In the genomic region with DNA sequence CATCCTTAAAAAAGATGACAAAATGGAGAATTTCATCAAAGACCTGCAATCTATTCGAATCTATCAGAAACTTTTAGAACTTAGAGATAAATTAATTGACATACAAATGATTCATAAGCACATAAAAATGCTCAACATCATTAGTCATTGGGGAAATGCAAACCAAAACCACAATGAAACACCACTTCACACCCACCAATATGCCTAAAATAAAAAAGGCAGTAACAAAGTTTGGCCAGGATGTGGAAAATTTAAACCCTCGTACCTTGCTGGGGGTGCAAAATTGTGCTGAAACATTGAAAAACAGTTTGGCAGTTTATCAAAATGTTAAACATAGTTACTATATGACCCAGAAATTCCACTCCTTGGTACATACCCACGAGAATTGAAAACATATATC, we compare ENCODE assay signal across 14 cellular contexts. TPM values are rescaled to one million over a fixed set of nuclear protein-coding genes. Genes with fewer than 3 reads are reported as not detected.
DNase-seq lines count a peak whose midpoint lies in the region; ATAC-seq and TF ChIP-seq lines count a peak whose summit lies in the region.
"Had no signal": no experiment of that assay in that cellular context is flagged by ENCODE, and none has a peak within 500 bp of the region (broad histone marks: within the 10 kb centered on the region; RNA-seq: fewer than 3 reads in every experiment).

No MANE protein-coding gene starts in this region.

- no peak overlapping the region for H3K4me3 Mint-ChIP-seq in activated T-cell treated with anti-CD3 and anti-CD28 coated beads, Interleukin-2, amount 50 U/mL, for 24 hours

- H3K4me3 ChIP-seq in PC-9 (no peak overlapping the region), skeletal muscle satellite cell (ENCODE audit: low read length) (no peak overlapping the region), aorta (ENCODE audit: low read length in 2 of 2) (no peak overlapping the region)
- H3K4me3 ChIP-seq: cardiac muscle cell, esophagus squamous epithelium, mucosa of descending colon had no signal

- peaks cover 8% of the 10 kb centered on the region for H3K27me3 Mint-ChIP-seq in activated T-cell treated with anti-CD3 and anti-CD28 coated beads, Interleukin-2, amount 50 U/mL, for 24 hours

- peak overlapping the region; percentile 26 for H3K27ac ChIP-seq in PC-9
- no peak overlapping the region for H3K27ac ChIP-seq in aorta (ENCODE audit: low read depth in 1 of 2, low read length in 2 of 2)
- H3K27ac ChIP-seq: cardiac muscle cell, esophagus squamous epithelium had no signal

- intact Hi-C loops in PC-9 (cut with micrococcal nuclease; ENCODE audit: unreplicated experiment) (no loop called here), aorta (cut with DNase I) (no loop called here)

- no TSS peak for BruUV-seq in PC-9 (replicated peaks; lab: Mats Ljungman, UMichigan)

- CTCF ChIA-PET in PC-9 (lab: Charles Lee) = no interaction called here

- peaks cover 33% of the 10 kb centered on the region for H3K4me1 ChIP-seq in PC-9 (replicated peaks; ENCODE audit: insufficient read depth)
- H3K4me1 ChIP-seq in skeletal muscle satellite cell (ENCODE audit: control insufficient read depth, insufficient read depth, low read length) = peaks cover 14% of the 10 kb centered on the region
- H3K4me1 ChIP-seq in aorta (ENCODE audit: control insufficient read depth in 1 of 2, insufficient read depth in 2 of 2, low read length in 2 of 2) = no peaks in the 10 kb centered on the region
- H3K4me1 ChIP-seq: esophagus squamous epithelium had no signal

- no peaks in the 10 kb centered on the region for H3K9me2 ChIP-seq in PC-9 (ENCODE audit: insufficient read depth)

- H3K4me2 ChIP-seq in PC-9 (peak overlapping the region; percentile 38), skeletal muscle satellite cell (ENCODE audit: low read length) (peak overlapping the region; percentile 18)

- ATAC-seq in aorta (ENCODE audit: low FRiP score) = no peak
- ATAC-seq: mucosa of descending colon, right cardiac atrium had no signal

- H3F3A ChIP-seq in PC-9 (ENCODE audit: insufficient read depth, low read depth) = peaks cover 9% of the 10 kb centered on the region; the same call in 1 of the 2 replicates

- no peak overlapping the region for H3K9ac ChIP-seq in skeletal muscle satellite cell (ENCODE audit: low read depth, low read length)

- H3K79me2 ChIP-seq in PC-9 (ENCODE audit: low read depth) = no peaks in the 10 kb centered on the region

- no peaks in the 10 kb centered on the region for H4K20me1 ChIP-seq in PC-9 (ENCODE audit: insufficient read depth)

- no peak for TF ChIP-seq CTCF in PC-9 (conservative IDR thresholded peaks at IDR 0.05)

- no peaks in the 10 kb centered on the region for H3K36me3 Mint-ChIP-seq in activated T-cell treated with anti-CD3 and anti-CD28 coated beads, Interleukin-2, amount 50 U/mL, for 24 hours (ENCODE audit: low read depth)

- POLR2A ChIA-PET in PC-9 (lab: Charles Lee; ENCODE audit: unreplicated experiment) = interaction anchor here (0.6 to 0.7 kb wide), 2 partner anchors 10 to 68 kb away, joined by 3 read pairs; no protein-coding TSS in a partner anchor

- H3K9me3 Mint-ChIP-seq in activated T-cell treated with anti-CD3 and anti-CD28 coated beads, Interleukin-2, amount 50 U/mL, for 24 hours = no peaks in the 10 kb centered on the region

- no peak for DNase-seq in activated T-cell treated with anti-CD3 and anti-CD28 coated beads, Interleukin-2, amount 50 U/mL, for 24 hours
- no peak for DNase-seq in activated T-cell treated with anti-CD3 and anti-CD28 coated beads, Interleukin-2, amount 50 U/mL, for 1 hour
- DNase-seq in PC-9 = peak in 1 of 2 experiments; percentile 71
- peak; percentile 43 for DNase-seq in astrocyte of the hippocampus (ENCODE audit: low read depth, low spot score)
- DNase-seq in dermis blood vessel endothelial cell = no peak
- DNase-seq in aorta = no peak
- DNase-seq in effector CD8-positive, alpha-beta T cell (lab: John Stamatoyannopoulos, UW) = no peak
- DNase-seq: esophagus squamous epithelium, NCI-H1092 treated with DMSO at 0.1 percent for 48 hours, NCI-H69, right cardiac atrium had no signal

- no peak overlapping the region for H2AFZ ChIP-seq in PC-9

- WGBS in aorta, 2 donors = 40 to 57% methylated on average over 3 of the region's 3 CpGs

- no peaks in the 10 kb centered on the region for H3K36me3 ChIP-seq in PC-9 (ENCODE audit: low read depth)
- H3K36me3 ChIP-seq in skeletal muscle satellite cell (ENCODE audit: insufficient read depth, low read length) = no peaks in the 10 kb centered on the region
- H3K36me3 ChIP-seq in aorta (ENCODE audit: control insufficient read depth in 1 of 2, insufficient read depth in 2 of 2, low read length in 1 of 2) = no peaks in the 10 kb centered on the region
- H3K36me3 ChIP-seq: cardiac muscle cell, esophagus squamous epithelium had no signal

- H3K27me3 ChIP-seq in PC-9 (ENCODE audit: insufficient read depth, low read depth) (no peaks in the 10 kb centered on the region), skeletal muscle satellite cell (ENCODE audit: control insufficient read depth, insufficient read depth, low read length) (peaks cover 31% of the 10 kb centered on the region), aorta (ENCODE audit: control insufficient read depth in 1 of 2, insufficient read depth in 2 of 2, low read length in 1 of 2) (no peaks in the 10 kb centered on the region)
- H3K27me3 ChIP-seq: cardiac muscle cell had no signal

- H3K4me1 Mint-ChIP-seq in activated T-cell treated with anti-CD3 and anti-CD28 coated beads, Interleukin-2, amount 50 U/mL, for 24 hours (ENCODE audit: low read depth) = peaks cover 34% of the 10 kb centered on the region

- peak overlapping the region; percentile 67 for H3K27ac Mint-ChIP-seq in activated T-cell treated with anti-CD3 and anti-CD28 coated beads, Interleukin-2, amount 50 U/mL, for 24 hours

- no peaks in the 10 kb centered on the region for H3K9me3 ChIP-seq in PC-9 (ENCODE audit: insufficient read depth, low read depth)
- H3K9me3 ChIP-seq in skeletal muscle satellite cell (replicated peaks; ENCODE audit: low read length) = no peaks in the 10 kb centered on the region
- no peaks in the 10 kb centered on the region for H3K9me3 ChIP-seq in aorta (ENCODE audit: control insufficient read depth, low read length)
- H3K9me3 ChIP-seq: esophagus squamous epithelium, mucosa of descending colon had no signal

RNA-seq across cellular contexts. Expression of a gene that starts 11.5 kb away (rescaled TPM):
- total RNA-seq in PC-9 (2021) (8.8 and 12.1 TPM in 2 replicates), dermis blood vessel endothelial cell (19.7 and 30.1 TPM in 2 replicates), aorta (10 to 100 TPM; 24.8 to 25.3 TPM)
- total RNA-seq in skeletal muscle satellite cell (2012; rRNA removed) = 14.0 and 18.5 TPM in 2 replicates
- polyA plus RNA-seq in aorta = 10 to 100 TPM in 1 of 2 donors, 1 to 10 TPM in 1; 4.0 to 10.6 TPM

RNA-seq across cellular contexts. Expression of a gene that starts 52.7 kb away (rescaled TPM):
- total RNA-seq in PC-9 (2021) (20.5 and 21.3 TPM in 2 replicates), dermis blood vessel endothelial cell (14.5 and 16.5 TPM in 2 replicates), aorta (10 to 100 TPM in 1 of 2 donors, 1 to 10 TPM in 1; 9.8 to 10.3 TPM)
- 10.9 and 12.2 TPM in 2 replicates for total RNA-seq in skeletal muscle satellite cell (2012; rRNA removed)
- polyA plus RNA-seq in aorta = 1 to 10 TPM; 7.3 to 7.8 TPM
